ENCODE assay signal across 1 cellular context in the genomic region with DNA sequence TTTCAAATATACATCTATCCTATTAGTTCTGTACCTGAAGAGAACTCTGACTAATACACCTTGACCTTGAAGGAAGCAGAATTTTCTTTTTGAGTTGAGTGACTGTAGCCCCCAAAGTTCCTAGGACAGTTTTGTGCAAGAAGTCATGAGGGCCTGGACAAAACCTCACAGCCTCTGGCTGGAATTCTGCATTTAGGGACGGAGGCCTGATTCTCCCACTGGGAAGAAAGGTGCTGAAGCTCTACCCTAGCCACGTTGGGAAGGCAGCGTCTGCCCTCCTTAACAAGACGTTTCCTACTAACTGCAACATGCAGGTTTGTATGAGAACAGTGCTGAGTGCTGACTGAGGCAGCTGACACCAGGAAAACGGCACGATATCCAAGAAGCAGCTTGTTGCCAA.
TF ChIP-seq lines count a peak whose summit lies in the region.

No MANE protein-coding gene starts in this region.

TF ChIP-seq in H1, 55 proteins besides CTCF, POLR2A, EP300 and RAD21:
- TF ChIP-seq RBBP5 (IDR thresholded peaks at IDR 0.05; ENCODE audit: borderline replicate concordance, low read depth, low read length) = no peak
- TF ChIP-seq CBX5 (IDR thresholded peaks at IDR 0.05; ENCODE audit: low read depth, low read length) = no peak
- no peak for TF ChIP-seq RXRA (IDR thresholded peaks at IDR 0.05; ENCODE audit: insufficient read depth, low read depth, low read length)
- no peak for TF ChIP-seq CHD2 (IDR thresholded peaks at IDR 0.05; ENCODE audit: low read length)
